ENCODE assay signal across 8 cellular contexts in the genomic region with DNA sequence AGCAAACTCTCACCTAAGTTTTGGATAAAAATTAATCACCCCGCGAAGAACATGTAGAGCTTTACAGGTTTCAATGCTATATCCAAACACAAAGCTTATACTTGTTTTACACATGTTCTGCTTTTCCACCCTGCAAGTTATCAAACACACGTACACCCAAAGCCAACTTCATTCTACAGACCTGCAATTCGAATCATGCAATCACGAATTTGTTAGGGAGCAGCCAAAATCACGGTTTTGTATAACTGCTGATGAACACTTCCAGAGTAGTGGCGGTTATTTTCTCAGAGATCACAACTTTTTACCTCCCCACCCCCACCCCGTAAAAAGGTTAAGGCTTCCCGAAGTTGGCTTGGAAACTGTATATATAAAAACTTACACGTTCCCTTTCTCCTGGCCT. TPM values are rescaled to one million over a fixed set of nuclear protein-coding genes. Genes with fewer than 3 reads are reported as not detected.
DNase-seq lines count a peak whose midpoint lies in the region; ATAC-seq, FAIRE-seq and TF ChIP-seq lines count a peak whose summit lies in the region.

No MANE protein-coding gene starts in this region.

- peak overlapping the region; percentile 90 for H3K27ac Mint-ChIP-seq in activated naive CD8-positive, alpha-beta T cell

- 4% methylated on average over 10 of the region's 10 CpGs for WGBS in HepG2 (ENCODE audit: low lambda C conversion rate)
- 11 to 13% methylated on average over 10 of the region's 10 CpGs for WGBS in thyroid gland, 2 donors

- H3K9me3 Mint-ChIP-seq in activated T-cell treated with anti-CD3 and anti-CD28 coated beads, Interleukin-2, amount 50 U/mL, for 4 hours: no peaks in the 10 kb centered on the region
- no peaks in the 10 kb centered on the region for H3K9me3 Mint-ChIP-seq in activated naive CD8-positive, alpha-beta T cell (ENCODE audit: low read depth)

- H2AFZ ChIP-seq in HepG2 (ENCODE audit: low read length): no peak overlapping the region

- no peak for DNase-seq in activated T-cell treated with anti-CD3 and anti-CD28 coated beads, Interleukin-2, amount 50 U/mL, for 4 hours
- DNase-seq in activated T-cell treated with anti-CD3 and anti-CD28 coated beads for 4 hours (no peak), HepG2 (ENCODE audit: low spot score) (no peak), thyroid gland (no peak), DMS114 treated with DMSO at 0.1 percent for 48 hours (lab: John Stamatoyannopoulos, UW; ENCODE audit: unreplicated experiment) (no peak), dermis blood vessel endothelial cell (no peak)
- DNase-seq in stimulated activated CD4-positive, alpha-beta T cell treated with anti-CD3 and anti-CD28 coated beads, Interleukin-1b, Interleukin-23, amount 100 ng/mL, for 48 hours: no peak

- peaks cover 41% of the 10 kb centered on the region for H3K79me2 ChIP-seq in HepG2 (ENCODE audit: insufficient read depth, low read length)

- peaks cover 35% of the 10 kb centered on the region for H3K36me3 Mint-ChIP-seq in activated T-cell treated with anti-CD3 and anti-CD28 coated beads, Interleukin-2, amount 50 U/mL, for 4 hours (ENCODE audit: insufficient read depth)
- H3K36me3 Mint-ChIP-seq in activated naive CD8-positive, alpha-beta T cell: peaks cover 20% of the 10 kb centered on the region

- POLR2A ChIA-PET in HepG2 (lab: Yijun Ruan, JAX): interaction anchor here (1.5 to 4.1 kb wide), 5 partner anchors 28 to 40 kb away, joined by 4 to 38 read pairs (median 10); partner anchors contain the start of gene BRWD1

- in situ Hi-C loops in HepG2 (cut with HindIII; ENCODE audit: extremely low pct_ligation_motif_present, low pct_unique_long_range_greater_than_20kb): loop anchor here (5.0 to 10.0 kb wide), 2 partner anchors 40 to 97 kb away; partner anchors contain the start of gene LCA5L

- no peaks in the 10 kb centered on the region for H3K9me3 ChIP-seq in HepG2 (ENCODE audit: low read length)
- H3K9me3 ChIP-seq in thyroid gland: no peaks in the 10 kb centered on the region

- intact Hi-C loops in HepG2 (cut with micrococcal nuclease; ENCODE audit: unreplicated experiment): no loop called here
- intact Hi-C loops in thyroid gland (cut with DNase I): no loop called here

- TF ChIP-seq EP300 in HepG2 (IDR thresholded peaks at IDR 0.05; ENCODE audit: low read depth in 2 of 2, low read length in 2 of 2) (no peak), HepG2 (CRISPR knock-in tag; IDR thresholded peaks at IDR 0.05; ENCODE audit: borderline replicate concordance) (no peak)

- peaks cover 40% of the 10 kb centered on the region for H3K4me1 ChIP-seq in HepG2 (ENCODE audit: insufficient read depth, low read length)
- H3K4me1 ChIP-seq in thyroid gland: peaks cover 5 to 6% of the 10 kb centered on the region in 2 donors

- CTCF ChIA-PET in HepG2 (lab: Yijun Ruan, JAX; ENCODE audit: low intra/inter-chr PET ratio, low total read pairs): no interaction called here

- FAIRE-seq in HepG2 (lab: Jason Lieb, UNC): no peak

- no peak for ATAC-seq in activated T-cell treated with anti-CD3 and anti-CD28 coated beads, Interleukin-2, amount 50 U/mL, for 4 hours
- no peak for ATAC-seq in HepG2

- H3K4me1 Mint-ChIP-seq in activated T-cell treated with anti-CD3 and anti-CD28 coated beads, Interleukin-2, amount 50 U/mL, for 4 hours (ENCODE audit: low read depth): peaks cover 35% of the 10 kb centered on the region
- H3K4me1 Mint-ChIP-seq in activated naive CD8-positive, alpha-beta T cell (ENCODE audit: low read depth): peaks cover 36% of the 10 kb centered on the region

- TF ChIP-seq POLR2A in HepG2 (IDR thresholded peaks at IDR 0.05; ENCODE audit: insufficient read depth in 1 of 2, low read depth in 2 of 2, low read length in 2 of 2): no peak
- TF ChIP-seq POLR2A in thyroid gland (IDR thresholded peaks at IDR 0.05): no peak

- no peak for TF ChIP-seq RAD21 in HepG2 (CRISPR knock-in tag; IDR thresholded peaks at IDR 0.05)

- H4K20me1 ChIP-seq in HepG2 (ENCODE audit: insufficient read depth, low read length): peaks cover 11% of the 10 kb centered on the region

- H3K4me3 ChIP-seq in HepG2 (replicated peaks in 1 of 3; ENCODE audit: insufficient read depth in 1 of 3, low read depth in 2 of 3, low read length in 3 of 3): peak overlapping the region; percentile 97 to 99 (median 98)
- peak overlapping the region in 2 of 3 donors; percentile 64 to 98 for H3K4me3 ChIP-seq in thyroid gland (replicated peaks in 1 of 3)

- peak overlapping the region; percentile 86 for H3K4me2 ChIP-seq in HepG2 (ENCODE audit: low read depth, low read length)

- no peak for TF ChIP-seq CTCF in HepG2 (CRISPR knock-in tag; IDR thresholded peaks at IDR 0.05)
- no peak for TF ChIP-seq CTCF in thyroid gland (IDR thresholded peaks at IDR 0.05)

- H3K27ac ChIP-seq in HepG2 (ENCODE audit: extremely low read length, insufficient read depth, low read length): peak overlapping the region; percentile 92
- no peak overlapping the region for H3K27ac ChIP-seq in thyroid gland

- H3K36me3 ChIP-seq in HepG2 (replicated peaks in 1 of 2; ENCODE audit: control insufficient read depth in 1 of 2, insufficient read depth in 2 of 2, low read length in 2 of 2): peaks cover 2 to 27% of the 10 kb centered on the region in 2 experiments; a peak in 4 of 5 replicates
- H3K36me3 ChIP-seq in thyroid gland: peaks cover 4 to 10% of the 10 kb centered on the region in 2 donors

- H3K9ac ChIP-seq in HepG2 (ENCODE audit: insufficient read depth, low read depth, low read length): peak overlapping the region; percentile 94

- H3K4me3 Mint-ChIP-seq in activated T-cell treated with anti-CD3 and anti-CD28 coated beads, Interleukin-2, amount 50 U/mL, for 4 hours: peak overlapping the region; percentile 91
- H3K4me3 Mint-ChIP-seq in activated naive CD8-positive, alpha-beta T cell: peak overlapping the region; percentile 86

- H3K27me3 ChIP-seq in HepG2 (ENCODE audit: control insufficient read depth in 1 of 2, insufficient read depth in 2 of 2, low read length in 2 of 2): no peaks in the 10 kb centered on the region; a peak in 1 of 5 replicates
- no peaks in the 10 kb centered on the region for H3K27me3 ChIP-seq in thyroid gland

- BruUV-seq in HepG2 (replicated peaks; lab: Mats Ljungman, UMichigan): no TSS peak

- no peaks in the 10 kb centered on the region for H3K27me3 Mint-ChIP-seq in activated T-cell treated with anti-CD3 and anti-CD28 coated beads, Interleukin-2, amount 50 U/mL, for 4 hours (ENCODE audit: low read depth)
- no peaks in the 10 kb centered on the region for H3K27me3 Mint-ChIP-seq in activated naive CD8-positive, alpha-beta T cell

RNA-seq across cellular contexts. Expression of gene HMGN1, which starts 1.4 kb away (rescaled TPM):
- total RNA-seq in activated T-cell treated with anti-CD3 and anti-CD28 coated beads, Interleukin-2, amount 50 U/mL, for 4 hours: 100 to 1,000 TPM; 313 to 333 (median 321) TPM
- total RNA-seq in HepG2 (2016; rRNA removed; fragmentation: Illumina TruSeq; extraction: Trizol) (286 and 355 TPM in 2 replicates), thyroid gland (100 to 1,000 TPM; 170 to 255 (median 207) TPM), dermis blood vessel endothelial cell (223 and 284 TPM in 2 replicates)
- total RNA-seq in HepG2 (2016; cell fraction: cytosol; rRNA removed; fragmentation: Illumina TruSeq; extraction: Trizol; ENCODE audit: low read depth): 200 and 237 TPM in 2 replicates
- total RNA-seq in HepG2 (2016; cell fraction: insoluble cytoplasmic fraction; rRNA removed; fragmentation: Illumina TruSeq; extraction: Trizol): 276 and 350 TPM in 2 replicates
- 380 and 392 TPM in 2 replicates for total RNA-seq in HepG2 (2016; cell fraction: membrane; rRNA removed; fragmentation: Illumina TruSeq; extraction: Trizol)
- 162 and 177 TPM in 2 replicates for total RNA-seq in HepG2 (2016; cell fraction: nucleus; rRNA removed; fragmentation: Illumina TruSeq; extraction: Trizol)
- 69.2 and 104 TPM in 2 replicates for polyA plus RNA-seq in HepG2 (2011; rRNA removed)
- polyA plus RNA-seq in HepG2 (2011; cell fraction: cytosol; rRNA removed): 42.7 and 59.4 TPM in 2 replicates
- polyA plus RNA-seq in HepG2 (2011; cell fraction: nucleus; rRNA removed): 60.7 and 86.6 TPM in 2 replicates
- polyA plus RNA-seq in HepG2 (2012): 128 and 194 TPM in 2 replicates
- 295 and 368 TPM in 2 replicates for polyA plus RNA-seq in HepG2 (2016; cell fraction: cytosol; fragmentation: Illumina TruSeq; extraction: Trizol; ENCODE audit: low read depth)
- 469 and 491 TPM in 2 replicates for polyA plus RNA-seq in HepG2 (2016; cell fraction: insoluble cytoplasmic fraction; fragmentation: Illumina TruSeq; extraction: Trizol; ENCODE audit: low read depth)
- polyA plus RNA-seq in HepG2 (2016; cell fraction: membrane; fragmentation: Illumina TruSeq; extraction: Trizol; ENCODE audit: low read depth): 426 and 487 TPM in 2 replicates
- 344 and 363 TPM in 2 replicates for polyA plus RNA-seq in HepG2 (2016; cell fraction: nucleus; fragmentation: Illumina TruSeq; extraction: Trizol; ENCODE audit: insufficient read depth, low read depth)
- 17.4 and 49.8 TPM in 2 replicates for polyA minus RNA-seq in HepG2 (2011; rRNA and poly(A)+ RNA removed; ENCODE audit: low replicate concordance)
- 42.5 and 49.1 TPM in 2 replicates for polyA minus RNA-seq in HepG2 (2011; cell fraction: cytosol; rRNA and poly(A)+ RNA removed)
- 49.1 and 49.8 TPM in 2 replicates for polyA minus RNA-seq in HepG2 (2011; cell fraction: nucleus; rRNA and poly(A)+ RNA removed)

RNA-seq across cellular contexts. Expression of gene BRWD1, which starts 34.1 kb away (rescaled TPM):
- total RNA-seq in activated T-cell treated with anti-CD3 and anti-CD28 coated beads, Interleukin-2, amount 50 U/mL, for 4 hours: 10 to 100 TPM; 17.3 to 24.7 (median 22.9) TPM
- total RNA-seq in HepG2 (2016; rRNA removed; fragmentation: Illumina TruSeq; extraction: Trizol) (28.0 and 28.7 TPM in 2 replicates), thyroid gland (100 to 1,000 TPM in 1 of 4 donors, 10 to 100 TPM in 3; 66.6 to 125 (median 85.3) TPM), dermis blood vessel endothelial cell (58.7 and 104 TPM in 2 replicates)
- 30.7 and 33.0 TPM in 2 replicates for total RNA-seq in HepG2 (2016; cell fraction: cytosol; rRNA removed; fragmentation: Illumina TruSeq; extraction: Trizol; ENCODE audit: low read depth)
- total RNA-seq in HepG2 (2016; cell fraction: insoluble cytoplasmic fraction; rRNA removed; fragmentation: Illumina TruSeq; extraction: Trizol): 28.3 TPM in 2 replicates
- 24.7 and 28.2 TPM in 2 replicates for total RNA-seq in HepG2 (2016; cell fraction: membrane; rRNA removed; fragmentation: Illumina TruSeq; extraction: Trizol)
- total RNA-seq in HepG2 (2016; cell fraction: nucleus; rRNA removed; fragmentation: Illumina TruSeq; extraction: Trizol): 61.1 and 61.3 TPM in 2 replicates
- 11.4 and 13.9 TPM in 2 replicates for polyA plus RNA-seq in HepG2 (2011; rRNA removed)
- 5.1 and 8.1 TPM in 2 replicates for polyA plus RNA-seq in HepG2 (2011; cell fraction: cytosol; rRNA removed)
- 14.0 and 19.1 TPM in 2 replicates for polyA plus RNA-seq in HepG2 (2011; cell fraction: nucleus; rRNA removed)
- polyA plus RNA-seq in HepG2 (2012): 13.5 and 18.9 TPM in 2 replicates
- 3.9 and 4.4 TPM in 2 replicates for polyA plus RNA-seq in HepG2 (2016; cell fraction: cytosol; fragmentation: Illumina TruSeq; extraction: Trizol; ENCODE audit: low read depth)
- polyA plus RNA-seq in HepG2 (2016; cell fraction: insoluble cytoplasmic fraction; fragmentation: Illumina TruSeq; extraction: Trizol; ENCODE audit: low read depth): 12.7 and 14.4 TPM in 2 replicates
- polyA plus RNA-seq in HepG2 (2016; cell fraction: membrane; fragmentation: Illumina TruSeq; extraction: Trizol; ENCODE audit: low read depth): 8.7 TPM in 2 replicates
- polyA plus RNA-seq in HepG2 (2016; cell fraction: nucleus; fragmentation: Illumina TruSeq; extraction: Trizol; ENCODE audit: insufficient read depth, low read depth): 27.5 and 27.9 TPM in 2 replicates
- 24.1 and 32.5 TPM in 2 replicates for polyA minus RNA-seq in HepG2 (2011; rRNA and poly(A)+ RNA removed; ENCODE audit: low replicate concordance)
- 26.4 and 29.3 TPM in 2 replicates for polyA minus RNA-seq in HepG2 (2011; cell fraction: cytosol; rRNA and poly(A)+ RNA removed)
- 204 and 216 TPM in 2 replicates for polyA minus RNA-seq in HepG2 (2011; cell fraction: nucleus; rRNA and poly(A)+ RNA removed)
